Comparison of ENCODE assay signal across 8 cellular contexts in genomic region chr12:118102609-118103008, GRCh38. TPM values are rescaled to one million over a fixed set of nuclear protein-coding genes. Genes with fewer than 3 reads are reported as not detected.
DNase-seq lines count a peak whose midpoint lies in the region; ATAC-seq lines count a peak whose summit lies in the region.

No MANE protein-coding gene starts in this region.

- no peaks in the 10 kb centered on the region for H3K36me3 Mint-ChIP-seq in T-helper 1 cell treated with Interleukin-12 subunit alpha and Interleukin-12 subunit beta and Interleukin-4 antibody, amounts not matched to agents 30 μg/mL and 1 μg/mL, for 36 hours (ENCODE audit: low read depth)
- H3K36me3 Mint-ChIP-seq in activated CD4-positive, alpha-beta memory T cell treated with anti-CD3 and anti-CD28 coated beads, Interleukin-2, amount 10 ng/mL, durations not matched to agents 7 days and 5 days (ENCODE audit: low read depth): no peaks in the 10 kb centered on the region

- CTCF ChIA-PET in activated CD4-positive, alpha-beta memory T cell treated with anti-CD3 and anti-CD28 coated beads, Interleukin-2, amount 10 ng/mL, durations not matched to agents 7 days and 5 days (lab: Charles Lee): interaction anchor here (0.6 to 1.3 kb wide), 2 partner anchors 37 to 86 kb away, joined by 3 read pairs; partner anchors contain the start of gene RFC5

- DNase-seq in T-helper 1 cell: no peak
- DNase-seq in activated CD4-positive, alpha-beta memory T cell treated with anti-CD3 and anti-CD28 coated beads, Interleukin-2, amount 10 ng/mL, durations not matched to agents 7 days and 5 days: no peak
- no peak for DNase-seq in stimulated activated naive CD8-positive, alpha-beta T cell treated with anti-CD3 and anti-CD28 coated beads, Interleukin-15, amount 100 ng/mL, for 72 hours
- DNase-seq in NCI-H345 treated with DMSO at 0.1 percent for 48 hours (lab: John Stamatoyannopoulos, UW; ENCODE audit: unreplicated experiment): no peak
- no peak for DNase-seq in A172 (ENCODE audit: low spot score)
- no peak for DNase-seq in stimulated activated CD4-positive, alpha-beta T cell treated with anti-CD3 and anti-CD28 coated beads, Interleukin-1b, Interleukin-23, amount 100 ng/mL, for 48 hours

- H3K9me3 Mint-ChIP-seq in T-helper 1 cell treated with Interleukin-12 subunit alpha and Interleukin-12 subunit beta and Interleukin-4 antibody, amounts not matched to agents 30 μg/mL and 1 μg/mL, for 36 hours: no peaks in the 10 kb centered on the region
- H3K9me3 Mint-ChIP-seq in activated CD4-positive, alpha-beta memory T cell treated with anti-CD3 and anti-CD28 coated beads, Interleukin-2, amount 10 ng/mL, durations not matched to agents 7 days and 5 days: no peaks in the 10 kb centered on the region
- no peaks in the 10 kb centered on the region for H3K9me3 Mint-ChIP-seq in stimulated activated naive CD8-positive, alpha-beta T cell treated with anti-CD3 and anti-CD28 coated beads, Interleukin-15, amount 100 ng/mL, for 72 hours

- POLR2A ChIA-PET in activated CD4-positive, alpha-beta memory T cell treated with anti-CD3 and anti-CD28 coated beads, Interleukin-2, amount 10 ng/mL, durations not matched to agents 7 days and 5 days (lab: Charles Lee): interaction anchor here (0.8 to 1.8 kb wide), 2 partner anchors 23 to 257 kb away, joined by 3 to 4 read pairs; no protein-coding TSS in a partner anchor

- ATAC-seq in stimulated activated naive CD8-positive, alpha-beta T cell treated with anti-CD3 and anti-CD28 coated beads, Interleukin-15, amount 100 ng/mL, for 72 hours: no peak

- no peaks in the 10 kb centered on the region for H3K27me3 ChIP-seq in iPS-15b (ENCODE audit: control insufficient read depth, insufficient read depth, low read length)

- no peaks in the 10 kb centered on the region for H3K9me3 ChIP-seq in iPS-15b (ENCODE audit: control insufficient read depth, insufficient read depth, low read length)

- H3K4me3 Mint-ChIP-seq in T-helper 1 cell treated with Interleukin-12 subunit alpha and Interleukin-12 subunit beta and Interleukin-4 antibody, amounts not matched to agents 30 μg/mL and 1 μg/mL, for 36 hours: peak overlapping the region; percentile 89
- peak overlapping the region; percentile 71 for H3K4me3 Mint-ChIP-seq in activated CD4-positive, alpha-beta memory T cell treated with anti-CD3 and anti-CD28 coated beads, Interleukin-2, amount 10 ng/mL, durations not matched to agents 7 days and 5 days
- H3K4me3 Mint-ChIP-seq in stimulated activated naive CD8-positive, alpha-beta T cell treated with anti-CD3 and anti-CD28 coated beads, Interleukin-15, amount 100 ng/mL, for 72 hours: peak overlapping the region; percentile 81 to 83

- H3K4me3 ChIP-seq in iPS-15b (ENCODE audit: low read depth, low read length): peak overlapping the region; percentile 61

- peaks cover 5% of the 10 kb centered on the region for H3K4me1 Mint-ChIP-seq in T-helper 1 cell treated with Interleukin-12 subunit alpha and Interleukin-12 subunit beta and Interleukin-4 antibody, amounts not matched to agents 30 μg/mL and 1 μg/mL, for 36 hours (ENCODE audit: low read depth)
- peaks cover 6% of the 10 kb centered on the region for H3K4me1 Mint-ChIP-seq in activated CD4-positive, alpha-beta memory T cell treated with anti-CD3 and anti-CD28 coated beads, Interleukin-2, amount 10 ng/mL, durations not matched to agents 7 days and 5 days
- peaks cover 15% of the 10 kb centered on the region for H3K4me1 Mint-ChIP-seq in stimulated activated naive CD8-positive, alpha-beta T cell treated with anti-CD3 and anti-CD28 coated beads, Interleukin-15, amount 100 ng/mL, for 72 hours

- H3K4me1 ChIP-seq in iPS-15b (ENCODE audit: control insufficient read depth, insufficient read depth, low read length): peaks cover 11% of the 10 kb centered on the region

- no peak overlapping the region for H3K27ac Mint-ChIP-seq in T-helper 1 cell treated with Interleukin-12 subunit alpha and Interleukin-12 subunit beta and Interleukin-4 antibody, amounts not matched to agents 30 μg/mL and 1 μg/mL, for 36 hours
- no peak overlapping the region for H3K27ac Mint-ChIP-seq in activated CD4-positive, alpha-beta memory T cell treated with anti-CD3 and anti-CD28 coated beads, Interleukin-2, amount 10 ng/mL, durations not matched to agents 7 days and 5 days
- peak overlapping the region in 1 of 2 donors; percentile 58 for H3K27ac Mint-ChIP-seq in stimulated activated naive CD8-positive, alpha-beta T cell treated with anti-CD3 and anti-CD28 coated beads, Interleukin-15, amount 100 ng/mL, for 72 hours

- H3K9ac ChIP-seq in iPS-15b (ENCODE audit: low read depth, low read length): peak overlapping the region; percentile 97

- H3K36me3 ChIP-seq in iPS-15b (ENCODE audit: control insufficient read depth, insufficient read depth, low read length): peaks cover 11% of the 10 kb centered on the region

- H3K27me3 Mint-ChIP-seq in T-helper 1 cell treated with Interleukin-12 subunit alpha and Interleukin-12 subunit beta and Interleukin-4 antibody, amounts not matched to agents 30 μg/mL and 1 μg/mL, for 36 hours (ENCODE audit: low read depth): peaks cover 31% of the 10 kb centered on the region
- peaks cover 13% of the 10 kb centered on the region for H3K27me3 Mint-ChIP-seq in activated CD4-positive, alpha-beta memory T cell treated with anti-CD3 and anti-CD28 coated beads, Interleukin-2, amount 10 ng/mL, durations not matched to agents 7 days and 5 days
- peaks cover 41% of the 10 kb centered on the region for H3K27me3 Mint-ChIP-seq in stimulated activated naive CD8-positive, alpha-beta T cell treated with anti-CD3 and anti-CD28 coated beads, Interleukin-15, amount 100 ng/mL, for 72 hours

RNA-seq across cellular contexts. Expression of gene VSIG10, which starts 1.2 kb away (rescaled TPM):
- 1 to 10 TPM; 3.7 to 4.4 TPM for total RNA-seq in activated CD4-positive, alpha-beta memory T cell treated with anti-CD3 and anti-CD28 coated beads, Interleukin-2, amount 10 ng/mL, durations not matched to agents 7 days and 5 days
- total RNA-seq in A172 (2014; rRNA removed; shearing (Covaris generic)): 14.8 and 21.9 TPM in 2 replicates

RNA-seq across cellular contexts. Expression of gene PEBP1, which starts 33.3 kb away (rescaled TPM):
- total RNA-seq in activated CD4-positive, alpha-beta memory T cell treated with anti-CD3 and anti-CD28 coated beads, Interleukin-2, amount 10 ng/mL, durations not matched to agents 7 days and 5 days: 10 to 100 TPM; 75.5 to 76.7 TPM
- total RNA-seq in A172 (2014; rRNA removed; shearing (Covaris generic)): 325 and 341 TPM in 2 replicates

RNA-seq across cellular contexts. Expression of gene WSB2, which starts 41.6 kb away (rescaled TPM):
- 10 to 100 TPM; 49.6 to 53.9 TPM for total RNA-seq in activated CD4-positive, alpha-beta memory T cell treated with anti-CD3 and anti-CD28 coated beads, Interleukin-2, amount 10 ng/mL, durations not matched to agents 7 days and 5 days
- 112 and 117 TPM in 2 replicates for total RNA-seq in A172 (2014; rRNA removed; shearing (Covaris generic))
